In genomic region chr14:65664436-65664835, GRCh38 we compare ENCODE assay signal across 20 cellular contexts.
"Had no signal": no experiment of that assay in that cellular context is flagged by ENCODE, and none has a peak within 500 bp of the region (broad histone marks: within the 10 kb centered on the region; RNA-seq: fewer than 3 reads in every experiment).

No MANE protein-coding gene starts in this region.

- H3K9me3 Mint-ChIP-seq: activated naive CD8-positive, alpha-beta T cell treated with anti-CD3 and anti-CD28 coated beads for 36 hours; immature natural killer cell; naive B cell; neural crest cell; stimulated activated naive CD8-positive, alpha-beta T cell treated with anti-CD3 and anti-CD28 coated beads, Interleukin-15, amount 100 ng/mL, for 72 hours had no signal

- H3K27ac Mint-ChIP-seq: activated naive CD8-positive, alpha-beta T cell treated with anti-CD3 and anti-CD28 coated beads for 36 hours; immature natural killer cell had no signal

- H3K4me1 Mint-ChIP-seq: immature natural killer cell had no signal

- H3K36me3 ChIP-seq: colonic mucosa, esophagus squamous epithelium, gastrocnemius medialis, lower lobe of right lung, prostate gland, right atrium auricular region, suprapubic skin, WERI-Rb-1 had no signal

- H3K36me3 Mint-ChIP-seq: naive B cell had no signal

- H3K4me3 Mint-ChIP-seq: activated naive CD8-positive, alpha-beta T cell treated with anti-CD3 and anti-CD28 coated beads for 36 hours; immature natural killer cell; naive B cell; neural crest cell; stimulated activated naive CD8-positive, alpha-beta T cell treated with anti-CD3 and anti-CD28 coated beads, Interleukin-15, amount 100 ng/mL, for 72 hours had no signal

- H3K4me3 ChIP-seq: colonic mucosa, dorsolateral prefrontal cortex, esophagus squamous epithelium, gastrocnemius medialis, lower lobe of right lung, prostate gland, right atrium auricular region, spleen, suprapubic skin, tibial nerve had no signal

- H3K27me3 Mint-ChIP-seq: activated naive CD8-positive, alpha-beta T cell treated with anti-CD3 and anti-CD28 coated beads for 36 hours; naive B cell; stimulated activated naive CD8-positive, alpha-beta T cell treated with anti-CD3 and anti-CD28 coated beads, Interleukin-15, amount 100 ng/mL, for 72 hours had no signal

- H3K27me3 ChIP-seq: colonic mucosa, dorsolateral prefrontal cortex, esophagus squamous epithelium, gastrocnemius medialis, right atrium auricular region, spleen, suprapubic skin, tibial nerve had no signal

- H3K27ac ChIP-seq: colonic mucosa, dorsolateral prefrontal cortex, esophagus squamous epithelium, gastrocnemius medialis, lower lobe of right lung, prostate gland, right atrium auricular region, spleen, suprapubic skin, tibial nerve, WERI-Rb-1 had no signal

- DNase-seq: activated gamma-delta T cell treated with Interleukin-2 at 50 U/mL for 16 hours; activated naive CD8-positive, alpha-beta T cell treated with anti-CD3 and anti-CD28 coated beads for 36 hours; activated T-cell treated with anti-CD3 and anti-CD28 coated beads, Interleukin-2, amount 50 U/mL, for 1 hour; colonic mucosa; dorsolateral prefrontal cortex; esophagus squamous epithelium; gastrocnemius medialis; hypothalamus; immature natural killer cell; lower lobe of right lung; naive B cell; spleen; stimulated activated naive CD8-positive, alpha-beta T cell treated with anti-CD3 and anti-CD28 coated beads, Interleukin-15, amount 100 ng/mL, for 72 hours; WERI-Rb-1 had no signal

- H3K4me1 ChIP-seq: colonic mucosa, esophagus squamous epithelium, gastrocnemius medialis, lower lobe of right lung, prostate gland, right atrium auricular region, spleen, suprapubic skin, tibial nerve had no signal

- ATAC-seq: gastrocnemius medialis; left lobe of liver; lower lobe of right lung; stimulated activated naive CD8-positive, alpha-beta T cell treated with anti-CD3 and anti-CD28 coated beads, Interleukin-15, amount 100 ng/mL, for 72 hours had no signal

- H3K9me3 ChIP-seq: colonic mucosa, esophagus squamous epithelium, gastrocnemius medialis, lower lobe of right lung, prostate gland, right atrium auricular region, spleen, suprapubic skin, tibial nerve had no signal
